16 cellular contexts compared by ENCODE assay signal in the genomic region with DNA sequence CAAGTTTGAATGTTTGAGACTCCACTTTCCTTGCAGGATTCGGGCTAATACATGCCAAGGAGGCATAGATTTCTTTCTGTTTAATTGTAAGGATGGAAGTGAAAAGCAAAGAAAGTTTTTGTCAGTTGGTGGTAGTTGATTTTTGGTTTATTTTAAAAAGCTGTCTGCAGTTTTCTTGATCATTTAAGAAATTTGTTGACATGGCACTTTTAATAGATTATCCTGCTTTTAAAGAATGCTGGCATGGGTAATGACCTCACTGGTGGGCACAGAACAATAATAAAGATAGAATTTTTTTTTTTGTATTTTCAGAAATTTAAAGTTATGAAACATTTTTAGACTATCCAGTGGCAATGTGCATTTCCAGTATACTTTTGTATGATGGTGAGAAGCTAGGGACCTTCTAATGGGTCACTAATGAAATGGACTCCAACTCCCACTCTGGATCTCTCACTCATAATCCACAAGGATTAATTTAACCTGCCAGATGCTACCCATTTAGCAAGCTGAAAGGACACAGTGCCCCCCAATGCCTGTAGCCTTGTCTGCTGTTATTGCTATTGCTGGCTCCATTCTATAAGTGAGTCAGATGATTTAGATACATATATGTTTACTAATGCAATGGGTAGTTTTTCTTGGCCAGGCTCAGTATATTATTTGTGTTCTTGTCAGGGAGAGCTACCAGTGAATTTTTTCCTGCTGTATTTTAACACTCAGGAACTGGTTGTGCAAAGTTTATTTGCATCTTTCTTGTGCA.
DNase-seq lines count a peak whose midpoint lies in the region; ATAC-seq, FAIRE-seq and TF ChIP-seq lines count a peak whose summit lies in the region.
"Had no signal": no experiment of that assay in that cellular context is flagged by ENCODE, and none has a peak within 500 bp of the region (broad histone marks: within the 10 kb centered on the region; RNA-seq: fewer than 3 reads in every experiment).

No MANE protein-coding gene starts in this region.

- H3K4me3 Mint-ChIP-seq in T-helper 17 cell (peak overlapping the region; percentile 85), type B pancreatic cell (no peak overlapping the region)

- POLR2A ChIA-PET in A673 (lab: Charles Lee; ENCODE audit: low non-redundant PET): no interaction called here

- no peak overlapping the region for H3K4me3 ChIP-seq in A673 (ENCODE audit: low read depth, low read length, poor library complexity, severe bottlenecking)
- H3K4me3 ChIP-seq: right atrium auricular region had no signal

- H3K9me3 Mint-ChIP-seq in type B pancreatic cell: peaks cover 7% of the 10 kb centered on the region

- peaks cover 53% of the 10 kb centered on the region for H3K4me1 Mint-ChIP-seq in T-helper 17 cell
- peaks cover 5% of the 10 kb centered on the region for H3K4me1 Mint-ChIP-seq in type B pancreatic cell (ENCODE audit: unreplicated experiment)

- no TSS peak for BruUV-seq in A673 (replicated peaks; lab: Mats Ljungman, UMichigan)

- peak overlapping the region; percentile 27 for H3K27ac ChIP-seq in A673 (ENCODE audit: low read depth, low read length, poor library complexity, severe bottlenecking)
- H3K27ac ChIP-seq in foreskin keratinocyte: no peak overlapping the region

- H3K4me1 ChIP-seq in A673 (ENCODE audit: insufficient read depth, low read length, poor library complexity, severe bottlenecking) (peaks cover 64% of the 10 kb centered on the region), foreskin keratinocyte (no peaks in the 10 kb centered on the region)

- H3K27me3 Mint-ChIP-seq in T-helper 17 cell: no peaks in the 10 kb centered on the region
- no peaks in the 10 kb centered on the region for H3K27me3 Mint-ChIP-seq in type B pancreatic cell

- peak; percentile 85 for FAIRE-seq in D721Med (lab: Jason Lieb, UNC)
- FAIRE-seq: astrocyte, frontal cortex had no signal

- no peaks in the 10 kb centered on the region for H3K9me3 ChIP-seq in A673 (ENCODE audit: low read depth, low read length, poor library complexity, severe bottlenecking)
- H3K9me3 ChIP-seq in T-helper 17 cell (ENCODE audit: control insufficient read depth, low read length, poor library complexity, severe bottlenecking): no peaks in the 10 kb centered on the region
- H3K9me3 ChIP-seq: right atrium auricular region had no signal

- DNase-seq in A673 (ENCODE audit: low spot score) (no peak), D721Med (ENCODE audit: insufficient read length, low spot score) (no peak), T-helper 17 cell (no peak), foreskin keratinocyte (no peak), NCI-H2107 treated with DMSO at 0.1 percent for 48 hours (lab: John Stamatoyannopoulos, UW; ENCODE audit: unreplicated experiment) (no peak), NCI-H146 treated with DMSO at 0.1 percent for 48 hours (lab: John Stamatoyannopoulos, UW; ENCODE audit: unreplicated experiment) (no peak), type B pancreatic cell (ENCODE audit: extremely low spot score, unreplicated experiment) (no peak), anterior cingulate cortex (lab: John Stamatoyannopoulos, UW) (no peak)
- DNase-seq: C1 segment of cervical spinal cord; effector CD4-positive, alpha-beta T cell; GF-D8; NCI-H1105 treated with DMSO at 0.1 percent for 48 hours; NCI-H446 treated with DMSO at 0.1 percent for 48 hours had no signal

- intact Hi-C loops in A673 (cut with micrococcal nuclease; ENCODE audit: unreplicated experiment): no loop called here

- ATAC-seq in T-helper 17 cell (no peak), foreskin keratinocyte (no peak)

- no peaks in the 10 kb centered on the region for H3K27me3 ChIP-seq in A673 (replicated peaks; ENCODE audit: insufficient read depth, low read depth, low read length, poor library complexity)
- peaks cover 3% of the 10 kb centered on the region for H3K27me3 ChIP-seq in foreskin keratinocyte
- H3K27me3 ChIP-seq: right atrium auricular region had no signal

- CTCF ChIA-PET in A673 (lab: Charles Lee): no interaction called here

- H3K36me3 Mint-ChIP-seq in T-helper 17 cell (ENCODE audit: low read depth): peaks cover 3% of the 10 kb centered on the region
- no peaks in the 10 kb centered on the region for H3K36me3 Mint-ChIP-seq in type B pancreatic cell

- H3K27ac Mint-ChIP-seq in T-helper 17 cell: peak overlapping the region; percentile 91
- H3K27ac Mint-ChIP-seq in type B pancreatic cell: no peak overlapping the region

- no peaks in the 10 kb centered on the region for H3K36me3 ChIP-seq in A673 (ENCODE audit: insufficient read depth, low read length, poor library complexity, severe bottlenecking)
- H3K36me3 ChIP-seq: right atrium auricular region had no signal

- TF ChIP-seq CTCF in A673 (conservative IDR thresholded peaks at IDR 0.05; ENCODE audit: low read depth, low read length) (peak; percentile 21; the same call in 1 of the 2 replicates), D721Med (IDR thresholded peaks at IDR 0.05; ENCODE audit: insufficient read depth, missing control alignments) (peak; percentile 59), foreskin keratinocyte (conservative IDR thresholded peaks at IDR 0.05) (peak; percentile 15), type B pancreatic cell (conservative IDR thresholded peaks at IDR 0.05) (no peak)
